Comparison of ENCODE assay signal across 16 cellular contexts in genomic region chr15:49460411-49460941, GRCh38. TPM values are rescaled to one million over a fixed set of nuclear protein-coding genes. Genes with fewer than 3 reads are reported as not detected.
"Had no signal": no experiment of that assay in that cellular context is flagged by ENCODE, and none has a peak within 500 bp of the region (broad histone marks: within the 10 kb centered on the region; RNA-seq: fewer than 3 reads in every experiment).

No MANE protein-coding gene starts in this region.

- H3K4me2 ChIP-seq: neural progenitor cell had no signal

- H2AFZ ChIP-seq: neural progenitor cell had no signal

- ATAC-seq: activated T-helper 17 cell treated with anti-CD3 and anti-CD28 coated beads, Interleukin-2, amount 50 U/mL, for 72 hours; pancreas; T-helper 17 cell had no signal

- H3K27me3 ChIP-seq: neural progenitor cell, pancreas, tibial artery had no signal

- H3K9ac ChIP-seq: neural progenitor cell had no signal

- H3K27ac ChIP-seq: coronary artery, neural progenitor cell, pancreas, tibial artery had no signal

- H3K36me3 ChIP-seq: neural progenitor cell, pancreas, tibial artery had no signal

- H3K4me3 ChIP-seq: coronary artery, neural progenitor cell, pancreas, skin epidermis, tibial artery had no signal

- H3K9me3 ChIP-seq: pancreas, tibial artery had no signal

- H3K4me1 ChIP-seq: neural progenitor cell, pancreas had no signal

- DNase-seq: activated B cell treated with CpG ODN at 0.5 μM for 24 hours; activated CD4-positive, alpha-beta T cell treated with anti-CD3 and anti-CD28 coated beads, Interleukin-2, amount 10 ng/mL, durations not matched to agents 7 days and 5 days; activated CD8-positive, alpha-beta memory T cell treated with anti-CD3 and anti-CD28 coated beads for 24 hours; activated naive CD4-positive, alpha-beta T cell treated with anti-CD3 and anti-CD28 coated beads, Interleukin-2, amount 50 U/mL, for 16 hours; activated T-cell treated with anti-CD3 and anti-CD28 coated beads for 4 hours; central memory CD4-positive, alpha-beta T cell; effector CD4-positive, alpha-beta T cell; head of caudate nucleus; mesendoderm; pancreas; T-helper 17 cell; tibial artery had no signal

RNA-seq across cellular contexts. Expression of gene FGF7, which starts 37.4 kb away (rescaled TPM):
- total RNA-seq: activated CD4-positive, alpha-beta T cell treated with anti-CD3 and anti-CD28 coated beads, Interleukin-2, amount 10 ng/mL, durations not matched to agents 7 days and 5 days; activated T-helper 17 cell treated with anti-CD3 and anti-CD28 coated beads, Interleukin-2, amount 50 U/mL, for 72 hours had no signal
